1 cellular context compared by ENCODE assay signal in genomic region chr4:109973529-109973905, GRCh38.
TF ChIP-seq lines count a peak whose summit lies in the region.

No MANE protein-coding gene starts in this region.

TF ChIP-seq in HepG2, 621 proteins besides CTCF, POLR2A, EP300 and RAD21 (continued from another document):
- TF ChIP-seq ZNF652 (CRISPR knock-in tag; IDR thresholded peaks at IDR 0.05; ENCODE audit: borderline replicate concordance, low read depth) = peak; percentile 74; the same call in 1 of the 2 replicates
- TF ChIP-seq FOXK1 (CRISPR knock-in tag; IDR thresholded peaks at IDR 0.05; ENCODE audit: borderline replicate concordance, low read depth) = 0 out of 2 replicates have a peak, but pooled peaks have one; percentile 21
- peak; percentile 97; the same call in 1 of the 2 replicates for TF ChIP-seq ZBTB20 (CRISPR knock-in tag; IDR thresholded peaks at IDR 0.05; ENCODE audit: borderline replicate concordance, low read depth)
- TF ChIP-seq NFATC3 (CRISPR knock-in tag; IDR thresholded peaks at IDR 0.05) = no peak
- no peak for TF ChIP-seq ZNF232 (CRISPR knock-in tag; IDR thresholded peaks at IDR 0.05; ENCODE audit: borderline replicate concordance)
- peak; percentile 64 for TF ChIP-seq ARID3A (IDR thresholded peaks at IDR 0.05; ENCODE audit: low read depth, low read length)
- no peak for TF ChIP-seq HCFC1 (IDR thresholded peaks at IDR 0.05; ENCODE audit: low read depth, low read length)
- TF ChIP-seq ARID5B (CRISPR knock-in tag; IDR thresholded peaks at IDR 0.05) = peak; percentile 69
- no peak for TF ChIP-seq ZNF549 (CRISPR knock-in tag; IDR thresholded peaks at IDR 0.05)
- 0 out of 2 replicates have a peak, but pooled peaks have one; percentile 14 for TF ChIP-seq YEATS2 (CRISPR knock-in tag; IDR thresholded peaks at IDR 0.05; ENCODE audit: borderline replicate concordance)
- no peak for TF ChIP-seq U2AF2 (IDR thresholded peaks at IDR 0.05; ENCODE audit: low read depth, low read length)
- peak; percentile 48; the same call in 1 of the 2 replicates for TF ChIP-seq HOMEZ (CRISPR knock-in tag; IDR thresholded peaks at IDR 0.05; ENCODE audit: low read depth)
- no peak for TF ChIP-seq ZNF460 (CRISPR knock-in tag; IDR thresholded peaks at IDR 0.05; ENCODE audit: borderline replicate concordance)
- no peak for TF ChIP-seq ATF2 (CRISPR knock-in tag; IDR thresholded peaks at IDR 0.05)
- TF ChIP-seq ZNF205 (CRISPR knock-in tag; IDR thresholded peaks at IDR 0.05) = peak; percentile 99
- TF ChIP-seq ZNF670 (CRISPR knock-in tag; IDR thresholded peaks at IDR 0.05; ENCODE audit: borderline replicate concordance) = no peak
- no peak for TF ChIP-seq ARID4A (CRISPR knock-in tag; IDR thresholded peaks at IDR 0.05; ENCODE audit: borderline replicate concordance)
TF ChIP-seq in HepG2: peak in this region for 35.
